Comparison of ENCODE assay signal across 8 cellular contexts in the genomic region with DNA sequence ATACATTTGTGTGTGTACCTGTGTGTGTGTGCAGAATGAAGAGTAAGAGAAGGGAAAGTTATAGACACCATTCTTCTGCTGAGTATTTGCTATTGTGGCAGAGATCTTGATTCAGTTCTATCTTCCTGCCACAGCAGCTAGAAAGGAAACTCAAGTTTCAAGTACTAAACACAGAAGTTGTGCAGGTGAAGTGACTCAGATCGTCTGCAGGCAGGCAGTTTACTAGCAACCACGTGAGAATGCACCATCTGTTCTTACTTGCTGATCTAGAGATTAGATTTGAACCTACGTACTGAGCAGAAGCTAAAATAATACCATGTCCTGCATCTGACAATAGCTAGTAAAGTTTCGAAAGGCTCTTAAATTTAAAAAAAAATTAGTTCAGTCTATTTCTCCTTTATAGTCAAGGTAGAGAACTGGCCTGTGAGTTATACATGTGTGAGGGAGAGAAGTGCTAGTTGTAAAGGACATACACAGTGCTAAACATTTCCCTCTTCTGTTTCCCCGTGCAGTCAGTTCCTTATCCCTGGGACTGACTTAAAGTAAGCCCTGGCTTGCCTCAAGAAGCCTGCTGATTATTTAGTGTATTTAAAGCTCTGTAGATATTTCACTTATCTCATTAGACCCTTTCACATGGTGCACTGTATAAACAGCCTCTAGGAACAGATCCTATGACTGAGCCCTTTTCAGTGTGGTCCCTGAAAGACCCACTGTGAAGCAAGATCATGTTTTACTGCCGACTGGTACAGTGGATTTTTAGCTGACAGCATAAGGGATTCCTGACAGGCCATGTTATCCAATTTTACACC. TPM values are rescaled to one million over a fixed set of nuclear protein-coding genes. Genes with fewer than 3 reads are reported as not detected.
DNase-seq lines count a peak whose midpoint lies in the region; ATAC-seq lines count a peak whose summit lies in the region.

No MANE protein-coding gene starts in this region.

- H3K4ac ChIP-seq in neuronal stem cell (ENCODE audit: low read length) = no peak overlapping the region

- H3K4me1 ChIP-seq in neuronal stem cell (ENCODE audit: control insufficient read depth in 2 of 2, insufficient read depth in 1 of 2, low read depth in 1 of 2, low read length in 2 of 2) = peaks cover 0 to 5% of the 10 kb centered on the region in 2 donors

- no peaks in the 10 kb centered on the region for H3K27me3 ChIP-seq in neuronal stem cell (ENCODE audit: control insufficient read depth in 3 of 3, insufficient read depth in 3 of 3, low read depth in 1 of 3, low read length in 3 of 3)

- H2BK15ac ChIP-seq in neuronal stem cell (ENCODE audit: low read length) = no peak overlapping the region

- no peaks in the 10 kb centered on the region for H3K36me3 Mint-ChIP-seq in effector memory CD8-positive, alpha-beta T cell (ENCODE audit: insufficient read depth)

- no peak overlapping the region for H3K23ac ChIP-seq in neuronal stem cell (ENCODE audit: low read depth, low read length, poor library complexity)

- no peak overlapping the region for H3K18ac ChIP-seq in neuronal stem cell (ENCODE audit: low read length)

- no peaks in the 10 kb centered on the region for H3K27me3 Mint-ChIP-seq in effector memory CD8-positive, alpha-beta T cell

- H3K4me1 Mint-ChIP-seq in effector memory CD8-positive, alpha-beta T cell (ENCODE audit: low read depth in 2 of 2) = no peaks in the 10 kb centered on the region

- H3K36me3 ChIP-seq in neuronal stem cell (replicated peaks in 1 of 2; ENCODE audit: control insufficient read depth in 2 of 2, insufficient read depth in 2 of 2, low read length in 2 of 2) = no peaks in the 10 kb centered on the region

- no peak overlapping the region for H2BK12ac ChIP-seq in neuronal stem cell (ENCODE audit: low read length)

- H4K91ac ChIP-seq in neuronal stem cell (ENCODE audit: low read depth, low read length, poor library complexity) = no peak overlapping the region

- H2AFZ ChIP-seq in neuronal stem cell (ENCODE audit: low read length) = peak overlapping the region; percentile 59

- peaks cover 2 to 17% of the 10 kb centered on the region in 2 donors for H3K9me3 Mint-ChIP-seq in effector memory CD8-positive, alpha-beta T cell

- H3K9me3 ChIP-seq in neuronal stem cell (replicated peaks in 1 of 2; ENCODE audit: control insufficient read depth in 2 of 2, insufficient read depth in 1 of 2, low read depth in 1 of 2, low read length in 2 of 2) = no peaks in the 10 kb centered on the region

- WGBS in neuronal stem cell (ENCODE audit: extremely low coverage in 2 of 2, insufficient read length in 2 of 2, insufficient replicate concordance in 1 of 2), 2 donors = no CpG with 5 or more reads among the region's 6 CpGs

- DNase-seq in ELR (ENCODE audit: low read depth) = peak; percentile 64
- peak; percentile 64 for DNase-seq in LoVo (ENCODE audit: low spot score)
- DNase-seq in caudate nucleus (lab: John Stamatoyannopoulos, UW) = no peak
- no peak for DNase-seq in neuronal stem cell (ENCODE audit: low spot score)
- DNase-seq in effector memory CD8-positive, alpha-beta T cell = no peak
- no peak for DNase-seq in mesenteric fat pad (ENCODE audit: low spot score)
- no peak for DNase-seq in stimulated activated CD4-positive, alpha-beta T cell treated with anti-CD3 and anti-CD28 coated beads, Interleukin-4, amount 100 ng/mL, for 24 hours

- H2BK5ac ChIP-seq in neuronal stem cell (ENCODE audit: low read length) = no peak overlapping the region

- H3K27ac Mint-ChIP-seq in effector memory CD8-positive, alpha-beta T cell = no peak overlapping the region

- H2BK120ac ChIP-seq in neuronal stem cell (ENCODE audit: low read depth, low read length) = no peak overlapping the region

- no peak overlapping the region for H3K14ac ChIP-seq in neuronal stem cell (ENCODE audit: low read length)

- H3K27ac ChIP-seq in caudate nucleus (ENCODE audit: low read depth, low read length) = peak overlapping the region; percentile 45
- no peak overlapping the region for H3K27ac ChIP-seq in neuronal stem cell (replicated peaks; ENCODE audit: low read length)

- H2AK5ac ChIP-seq in neuronal stem cell (ENCODE audit: low read depth, low read length) = no peak overlapping the region

- no peak overlapping the region for H4K8ac ChIP-seq in neuronal stem cell (ENCODE audit: low read depth, low read length)

- peak; percentile 89 for ATAC-seq in GM21529 (IDR thresholded peaks at IDR 0.05; ENCODE audit: unreplicated experiment)
- no peak for ATAC-seq in effector memory CD8-positive, alpha-beta T cell (replicated peaks)

- H3K4me2 ChIP-seq in neuronal stem cell (ENCODE audit: insufficient read depth, low read length, poor library complexity, severe bottlenecking) = no peak overlapping the region

- H3K79me1 ChIP-seq in neuronal stem cell (ENCODE audit: low read depth, low read length) = no peaks in the 10 kb centered on the region

- H3K4me3 Mint-ChIP-seq in effector memory CD8-positive, alpha-beta T cell = no peak overlapping the region

- H3K4me3 ChIP-seq in neuronal stem cell (ENCODE audit: low read length in 2 of 2) = no peak overlapping the region

- no peak overlapping the region for H3K9ac ChIP-seq in neuronal stem cell (ENCODE audit: low read depth, low read length, poor library complexity)

RNA-seq across cellular contexts. Expression of a gene that starts 45.0 kb away (rescaled TPM):
- polyA plus RNA-seq in neuronal stem cell (2013, experiment 1 of 2) = not detected
- not detected for polyA plus RNA-seq in neuronal stem cell (2013, experiment 2 of 2)
- 1.1 TPM for total RNA-seq in mesenteric fat pad

Comparison
In these comparisons a context has a peak if more than half of its experiments do, and no peak if none do; other contexts are left out.
1. DNase-seq: peak in ELR (single experiment) and LoVo (single experiment); none in caudate nucleus (0 of 61), neuronal stem cell (single experiment), effector memory CD8-positive, alpha-beta T cell (0 of 3), mesenteric fat pad (single experiment) and stimulated activated CD4-positive, alpha-beta T cell treated with anti-CD3 and anti-CD28 coated beads, Interleukin-4, amount 100 ng/mL, for 24 hours (single experiment).